In genomic region chr2:185608799-185609198, GRCh38 we compare ENCODE assay signal across 16 cellular contexts.
A peak's percentile ranks its signal among the peaks of the same experiment; 100 is the strongest.
DNase-seq lines count a peak whose midpoint lies in the region; FAIRE-seq and TF ChIP-seq lines count a peak whose summit lies in the region.
"Had no signal": no experiment of that assay in that cellular context is flagged by ENCODE, and none has a peak within 500 bp of the region (broad histone marks: within the 10 kb centered on the region; RNA-seq: fewer than 3 reads in every experiment).

No MANE protein-coding gene starts in this region.

- TF ChIP-seq CTCF in RWPE1 (conservative IDR thresholded peaks at IDR 0.05; ENCODE audit: low read depth) (0 out of 2 replicates have a peak, but pooled peaks have one; percentile 15), fibroblast of the aortic adventitia (IDR thresholded peaks at IDR 0.05; ENCODE audit: insufficient read depth, low read length) (no peak)

- in situ Hi-C loops in ACHN (cut with HindIII; ENCODE audit: low pct_ligation_motif_present, low pct_unique_long_range_greater_than_20kb, low sequenced_read_pairs): no loop called here

- no peak for FAIRE-seq in urothelium cell line (lab: Jason Lieb, UNC)
- FAIRE-seq: H1 had no signal

- H3K4me3 ChIP-seq in fibroblast of the aortic adventitia (ENCODE audit: low read depth, low read length): no peak overlapping the region
- H3K4me3 ChIP-seq: spleen had no signal

- POLR2A ChIA-PET in RWPE1 (lab: Yijun Ruan, JAX; ENCODE audit: low non-redundant PET): no interaction called here

- H3K27ac ChIP-seq in RWPE1: no peak overlapping the region
- H3K27ac ChIP-seq: spleen had no signal

- DNase-seq in ACHN (peak; percentile 74), HS-5 (ENCODE audit: low read depth) (peak; percentile 30), RWPE1 (ENCODE audit: low spot score) (peak; percentile 4), fibroblast of the aortic adventitia (ENCODE audit: low read depth) (peak; percentile 3), iPS-NIHi7 (ENCODE audit: extremely low spot score) (no peak), urothelium cell line (ENCODE audit: low spot score) (no peak), SHP77 (lab: John Stamatoyannopoulos, UW) (no peak)
- no peak for DNase-seq in activated T-cell treated with anti-CD3 and anti-CD28 coated beads, Interleukin-2, amount 50 U/mL, for 48 hours
- DNase-seq: activated T-cell treated with anti-CD3 and anti-CD28 coated beads, Interleukin-2, amount 50 U/mL, for 24 hours; Caco-2; glutamatergic neuron; midbrain; NCI-H2029; spleen; T1000 had no signal

- CTCF ChIA-PET in RWPE1 (lab: Yijun Ruan, JAX): no interaction called here

Comparison
In these comparisons a context has a peak if more than half of its experiments do, and no peak if none do; other contexts are left out.
1. DNase-seq: peak in ACHN (single experiment), HS-5 (single experiment), RWPE1 (single experiment) and fibroblast of the aortic adventitia (single experiment); none in iPS-NIHi7 (single experiment), activated T-cell treated with anti-CD3 and anti-CD28 coated beads, Interleukin-2, amount 50 U/mL, for 48 hours (0 of 2), urothelium cell line (single experiment) and SHP77 (0 of 2).